ENCODE assay signal across 11 cellular contexts in genomic region chr2:227805578-227805977, GRCh38. TPM values are rescaled to one million over a fixed set of nuclear protein-coding genes. Genes with fewer than 3 reads are reported as not detected.
DNase-seq lines count a peak whose midpoint lies in the region; ATAC-seq, FAIRE-seq and TF ChIP-seq lines count a peak whose summit lies in the region.
"Had no signal": no experiment of that assay in that cellular context is flagged by ENCODE, and none has a peak within 500 bp of the region (broad histone marks: within the 10 kb centered on the region; RNA-seq: fewer than 3 reads in every experiment).

No MANE protein-coding gene starts in this region.

- no peak overlapping the region for H2AK5ac ChIP-seq in trophoblast cell (ENCODE audit: low read length)

- no peak overlapping the region for H3K9ac ChIP-seq in astrocyte (ENCODE audit: low read length)
- no peak overlapping the region for H3K9ac ChIP-seq in trophoblast cell (ENCODE audit: low read length)

- TF ChIP-seq CTCF in Peyer's patch (IDR thresholded peaks at IDR 0.05), result no peak
- TF ChIP-seq CTCF in astrocyte (IDR thresholded peaks at IDR 0.05; ENCODE audit: insufficient read depth, low read depth, low read length), result no peak

- DNase-seq in activated T-cell treated with anti-CD3 and anti-CD28 coated beads for 48 hours (ENCODE audit: low read depth), result peak; percentile 11
- DNase-seq in activated T-cell treated with anti-CD3 and anti-CD28 coated beads, Interleukin-2, amount 50 U/mL, for 1 hour, result no peak
- peak in 2 of 3 donors; percentile 33 to 71 for DNase-seq in Peyer's patch
- DNase-seq in astrocyte (ENCODE audit: low read depth), result peak; percentile 14
- DNase-seq in stimulated activated naive CD8-positive, alpha-beta T cell treated with anti-CD3 and anti-CD28 coated beads, Interleukin-15, Interleukin-2, amounts not matched to agents 100 U/mL and 50 U/mL, for 24 hours, result peak; percentile 33
- no peak for DNase-seq in trophoblast cell
- no peak for DNase-seq in T1000 (lab: John Stamatoyannopoulos, UW)
- no peak for DNase-seq in D341Med (ENCODE audit: low spot score)

- H3K27ac Mint-ChIP-seq in astrocyte (ENCODE audit: unreplicated experiment), result peak overlapping the region; percentile 83

- no peak overlapping the region for H2BK12ac ChIP-seq in trophoblast cell (ENCODE audit: low read length)

- no peak overlapping the region for H3K23ac ChIP-seq in trophoblast cell (ENCODE audit: low read length)

- H3K9me3 ChIP-seq in Peyer's patch (no peaks in the 10 kb centered on the region), astrocyte (ENCODE audit: insufficient read depth, low read depth, low read length) (no peaks in the 10 kb centered on the region), trophoblast cell (ENCODE audit: insufficient read depth, low read depth, low read length) (no peaks in the 10 kb centered on the region)

- peak overlapping the region in 2 of 4 donors; percentile 19 to 42 for H3K27ac ChIP-seq in Peyer's patch
- H3K27ac ChIP-seq in astrocyte (ENCODE audit: low read depth, low read length), result peak overlapping the region; percentile 22
- H3K27ac ChIP-seq in trophoblast cell (ENCODE audit: low read depth, low read length), result no peak overlapping the region

- H3K4me2 ChIP-seq in astrocyte (ENCODE audit: low read length), result peak overlapping the region; percentile 18
- H3K4me2 ChIP-seq in trophoblast cell (ENCODE audit: low read length), result no peak overlapping the region

- no peak overlapping the region for H3K14ac ChIP-seq in trophoblast cell (ENCODE audit: low read length)

- no peak overlapping the region for H4K8ac ChIP-seq in trophoblast cell (ENCODE audit: low read depth, low read length)

- H3K4me3 ChIP-seq in Peyer's patch (no peak overlapping the region), astrocyte (ENCODE audit: insufficient read depth, low read depth, low read length) (no peak overlapping the region), trophoblast cell (ENCODE audit: low read depth, low read length) (no peak overlapping the region)

- H3K27me3 Mint-ChIP-seq in astrocyte (ENCODE audit: low read depth, unreplicated experiment), result no peaks in the 10 kb centered on the region

- no peak overlapping the region for H4K12ac ChIP-seq in trophoblast cell (ENCODE audit: low read depth, low read length)

- H4K91ac ChIP-seq in trophoblast cell (ENCODE audit: low read depth, low read length), result no peak overlapping the region

- H3K79me2 ChIP-seq in astrocyte (ENCODE audit: insufficient read depth, low read length), result no peaks in the 10 kb centered on the region
- no peaks in the 10 kb centered on the region for H3K79me2 ChIP-seq in trophoblast cell (ENCODE audit: control insufficient read depth, insufficient read depth, low read length, poor library complexity)

- H3K18ac ChIP-seq in trophoblast cell (ENCODE audit: low read length), result no peak overlapping the region

- H2AFZ ChIP-seq in astrocyte (ENCODE audit: low read depth, low read length) (peak overlapping the region; percentile 5), trophoblast cell (ENCODE audit: insufficient read depth, low read length, poor library complexity) (no peak overlapping the region)

- H3K4me1 Mint-ChIP-seq in astrocyte (ENCODE audit: low read depth, unreplicated experiment), result peaks cover 13% of the 10 kb centered on the region

- no peaks in the 10 kb centered on the region for H3K27me3 ChIP-seq in Peyer's patch
- H3K27me3 ChIP-seq in astrocyte (ENCODE audit: insufficient read depth, low read length), result no peaks in the 10 kb centered on the region
- H3K27me3 ChIP-seq in trophoblast cell (ENCODE audit: insufficient read depth, low read length), result no peaks in the 10 kb centered on the region

- H3K36me3 Mint-ChIP-seq in astrocyte (ENCODE audit: low read depth, unreplicated experiment), result no peaks in the 10 kb centered on the region

- no peaks in the 10 kb centered on the region for H3K36me3 ChIP-seq in Peyer's patch
- no peaks in the 10 kb centered on the region for H3K36me3 ChIP-seq in astrocyte (ENCODE audit: insufficient read depth, low read length)
- no peaks in the 10 kb centered on the region for H3K36me3 ChIP-seq in trophoblast cell (ENCODE audit: control insufficient read depth in 1 of 2, insufficient read depth in 2 of 2, low read length in 2 of 2)

- H3K4ac ChIP-seq in trophoblast cell (ENCODE audit: low read depth, low read length), result no peak overlapping the region

- peak overlapping the region; percentile 17 for H3K4me3 Mint-ChIP-seq in astrocyte (ENCODE audit: unreplicated experiment)

- H3K79me1 ChIP-seq in trophoblast cell (ENCODE audit: low read length), result peaks cover 5% of the 10 kb centered on the region

- H3K4me1 ChIP-seq in Peyer's patch (no peaks in the 10 kb centered on the region), astrocyte (ENCODE audit: insufficient read depth, low read length) (peaks cover 4% of the 10 kb centered on the region), trophoblast cell (ENCODE audit: control insufficient read depth in 1 of 2, insufficient read depth in 2 of 2, low read length in 2 of 2) (peaks cover 3 to 7% of the 10 kb centered on the region in 2 experiments)

- no peak overlapping the region for H2BK120ac ChIP-seq in trophoblast cell (ENCODE audit: insufficient read depth, low read length, poor library complexity)

- H2BK5ac ChIP-seq in trophoblast cell (ENCODE audit: low read depth, low read length, poor library complexity), result no peak overlapping the region

- TF ChIP-seq POLR2A in Peyer's patch (IDR thresholded peaks at IDR 0.05), result no peak

- peaks cover 2% of the 10 kb centered on the region for H3K9me3 Mint-ChIP-seq in astrocyte (ENCODE audit: unreplicated experiment)

- WGBS in trophoblast cell (ENCODE audit: extremely low coverage, insufficient coverage, insufficient read length), result no CpG with 5 or more reads among the region's 15 CpGs

- no peak for FAIRE-seq in astrocyte (lab: Jason Lieb, UNC)

- peak; percentile 86 for ATAC-seq in stimulated activated naive CD8-positive, alpha-beta T cell treated with anti-CD3 and anti-CD28 coated beads, Interleukin-15, Interleukin-2, amounts not matched to agents 100 U/mL and 50 U/mL, for 24 hours
- ATAC-seq: sciatic nerve had no signal

- H4K20me1 ChIP-seq in astrocyte (ENCODE audit: insufficient read depth, low read length), result no peaks in the 10 kb centered on the region

RNA-seq across cellular contexts. Expression of gene CCL20, which starts 8.1 kb away (rescaled TPM):
- total RNA-seq in Peyer's patch (10 to 100 TPM in 1 of 4 donors, 1 to 10 TPM in 2, not detected in 1; 4.0 to 14.0 (median 5.1) TPM), astrocyte (not detected in 2 replicates)
- polyA plus RNA-seq in trophoblast cell (2013), result not detected in 2 replicates

RNA-seq across cellular contexts. Expression of gene SCYGR8, which starts 59.9 kb away (rescaled TPM):
- total RNA-seq in Peyer's patch (not detected), astrocyte (not detected in 2 replicates)
- not detected in 2 replicates for polyA plus RNA-seq in trophoblast cell (2013)
- total RNA-seq: liver, sciatic nerve had no signal
- polyA plus RNA-seq: adipose tissue, liver had no signal

Comparison
In these comparisons a context has a peak if more than half of its experiments do, and no peak if none do; other contexts are left out.
1. DNase-seq: peak in activated T-cell treated with anti-CD3 and anti-CD28 coated beads for 48 hours (single experiment), Peyer's patch (2 of 3), astrocyte (single experiment) and stimulated activated naive CD8-positive, alpha-beta T cell treated with anti-CD3 and anti-CD28 coated beads, Interleukin-15, Interleukin-2, amounts not matched to agents 100 U/mL and 50 U/mL, for 24 hours (single experiment); none in activated T-cell treated with anti-CD3 and anti-CD28 coated beads, Interleukin-2, amount 50 U/mL, for 1 hour (single experiment), trophoblast cell (0 of 2), T1000 (single experiment) and D341Med (single experiment).